In the genomic region with DNA sequence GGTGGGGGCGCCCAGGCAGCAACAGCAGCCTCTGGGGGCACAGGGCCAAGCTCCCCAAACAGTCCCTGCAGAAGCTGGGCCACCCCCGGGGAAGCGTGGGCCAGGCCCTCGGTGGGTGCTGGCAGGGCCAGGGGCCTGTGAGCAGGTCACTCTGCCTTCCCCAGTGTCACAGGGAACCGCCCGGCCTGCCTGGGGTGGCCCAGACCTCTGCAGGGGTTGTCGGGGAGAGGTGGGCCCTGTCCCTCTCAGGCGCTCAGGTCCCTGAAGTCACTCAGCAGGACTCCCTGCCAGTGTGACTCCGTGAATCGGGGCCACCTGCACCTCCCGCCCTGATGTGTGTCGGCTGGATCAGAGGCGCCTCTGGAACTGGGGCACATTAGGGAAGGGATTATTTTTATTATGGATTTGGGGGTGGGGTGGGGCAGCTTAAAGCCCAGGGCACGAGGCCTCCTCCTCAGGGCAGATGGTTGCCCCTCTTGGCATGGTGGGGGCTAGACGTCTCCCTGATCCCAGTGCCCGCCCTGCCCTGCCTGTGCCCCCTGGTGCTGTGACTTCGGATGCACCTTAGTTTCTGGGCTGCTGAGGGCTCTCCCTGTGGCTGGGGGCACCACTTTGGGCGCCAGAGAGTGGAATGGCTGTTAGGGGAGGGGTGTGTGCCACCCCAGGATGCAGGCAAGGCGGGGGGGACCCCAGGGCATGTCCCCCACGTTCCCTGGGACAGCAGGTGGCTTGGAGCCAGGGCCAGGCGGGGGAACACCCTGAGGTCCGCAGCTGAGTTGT, we compare ENCODE assay signal across 1 cellular context.
A peak's percentile ranks its signal among the peaks of the same experiment; 100 is the strongest.
TF ChIP-seq lines count a peak whose summit lies in the region.

No MANE protein-coding gene starts in this region.

TF ChIP-seq in HepG2, 621 proteins besides CTCF, POLR2A, EP300 and RAD21:
- TF ChIP-seq TBP (CRISPR knock-in tag; IDR thresholded peaks at IDR 0.05) (no peak), ZNF709 (CRISPR knock-in tag; IDR thresholded peaks at IDR 0.05) (no peak), HOXA9 (CRISPR knock-in tag; IDR thresholded peaks at IDR 0.05; ENCODE audit: borderline replicate concordance) (no peak), ATAD3A (CRISPR knock-in tag; IDR thresholded peaks at IDR 0.05) (no peak), DMAP1 (CRISPR knock-in tag; IDR thresholded peaks at IDR 0.05) (no peak), AGO1 (IDR thresholded peaks at IDR 0.05; ENCODE audit: low read depth, low read length, poor library complexity, severe bottlenecking) (peak; percentile 69)
- TF ChIP-seq, protein P1, sequence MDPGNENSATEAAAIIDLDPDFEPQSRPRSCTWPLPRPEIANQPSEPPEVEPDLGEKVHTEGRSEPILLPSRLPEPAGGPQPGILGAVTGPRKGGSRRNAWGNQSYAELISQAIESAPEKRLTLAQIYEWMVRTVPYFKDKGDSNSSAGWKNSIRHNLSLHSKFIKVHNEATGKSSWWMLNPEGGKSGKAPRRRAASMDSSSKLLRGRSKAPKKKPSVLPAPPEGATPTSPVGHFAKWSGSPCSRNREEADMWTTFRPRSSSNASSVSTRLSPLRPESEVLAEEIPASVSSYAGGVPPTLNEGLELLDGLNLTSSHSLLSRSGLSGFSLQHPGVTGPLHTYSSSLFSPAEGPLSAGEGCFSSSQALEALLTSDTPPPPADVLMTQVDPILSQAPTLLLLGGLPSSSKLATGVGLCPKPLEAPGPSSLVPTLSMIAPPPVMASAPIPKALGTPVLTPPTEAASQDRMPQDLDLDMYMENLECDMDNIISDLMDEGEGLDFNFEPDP (CRISPR knock-in tag; conservative IDR thresholded peaks at IDR 0.05): 0 out of 2 replicates have a peak, but pooled peaks have one; percentile 26
